Comparison of ENCODE assay signal across 22 cellular contexts in genomic region chr4:108940086-108941033, GRCh38.
DNase-seq lines count a peak whose midpoint lies in the region; ATAC-seq, FAIRE-seq and TF ChIP-seq lines count a peak whose summit lies in the region.
"Had no signal": no experiment of that assay in that cellular context is flagged by ENCODE, and none has a peak within 500 bp of the region (broad histone marks: within the 10 kb centered on the region; RNA-seq: fewer than 3 reads in every experiment).

No MANE protein-coding gene starts in this region.

- 87 to 88% methylated on average over 7 of the region's 7 CpGs for WGBS in GM23248 (ENCODE audit: low coverage in 1 of 2, low lambda C conversion rate in 2 of 2, missing lambda C conversion rate in 2 of 2), 2 experiments

- H3K27me3 Mint-ChIP-seq in GM23338 (ENCODE audit: insufficient read depth, low read depth, poor library complexity) (no peaks in the 10 kb centered on the region), astrocyte (ENCODE audit: low read depth, unreplicated experiment) (no peaks in the 10 kb centered on the region)

- H3K9ac ChIP-seq in astrocyte (ENCODE audit: low read length) = no peak overlapping the region
- H3K9ac ChIP-seq in GM23248 = no peak overlapping the region

- peak overlapping the region; percentile 49; the same call in 1 of the 2 replicates for H3K27ac Mint-ChIP-seq in GM23338
- peak overlapping the region; percentile 71 for H3K27ac Mint-ChIP-seq in astrocyte (ENCODE audit: unreplicated experiment)
- H3K27ac Mint-ChIP-seq: activated CD4-positive, alpha-beta memory T cell treated with anti-CD3 and anti-CD28 coated beads, Interleukin-2, amount 10 ng/mL, durations not matched to agents 7 days and 5 days; activated T-cell treated with anti-CD3 and anti-CD28 coated beads, Interleukin-2, amount 50 U/mL, for 24 hours; natural killer cell had no signal

- H3K27me3 ChIP-seq in GM23338 (ENCODE audit: insufficient read depth) (no peaks in the 10 kb centered on the region), astrocyte (ENCODE audit: insufficient read depth, low read length) (no peaks in the 10 kb centered on the region), GM23248 (replicated peaks; ENCODE audit: insufficient read depth) (no peaks in the 10 kb centered on the region)
- H3K27me3 ChIP-seq: colonic mucosa, gastrocnemius medialis, testis had no signal

- no peaks in the 10 kb centered on the region for H3K36me3 Mint-ChIP-seq in GM23338 (ENCODE audit: low read depth)
- H3K36me3 Mint-ChIP-seq in astrocyte (ENCODE audit: low read depth, unreplicated experiment) = no peaks in the 10 kb centered on the region
- H3K36me3 Mint-ChIP-seq: natural killer cell had no signal

- no peak for FAIRE-seq in astrocyte (lab: Jason Lieb, UNC)
- FAIRE-seq: GM12892 had no signal

- in situ Hi-C loops in GM23248 (cut with MboI) (no loop called here), GM13976 (cut with MboI; ENCODE audit: low sequenced_read_pairs, unreplicated experiment) (no loop called here)

- H3K9me2 ChIP-seq in GM23338 (ENCODE audit: insufficient read depth) (no peaks in the 10 kb centered on the region), GM23248 (ENCODE audit: insufficient read depth) (no peaks in the 10 kb centered on the region)

- H3K9me3 ChIP-seq in astrocyte (ENCODE audit: insufficient read depth, low read depth, low read length) (no peaks in the 10 kb centered on the region), GM23248 (ENCODE audit: low read depth) (no peaks in the 10 kb centered on the region)
- H3K9me3 ChIP-seq: colonic mucosa, gastrocnemius medialis, testis had no signal

- H3K4me1 Mint-ChIP-seq in GM23338 (peaks cover 11% of the 10 kb centered on the region), astrocyte (ENCODE audit: low read depth, unreplicated experiment) (peaks cover 22% of the 10 kb centered on the region)
- H3K4me1 Mint-ChIP-seq: natural killer cell had no signal

- no peaks in the 10 kb centered on the region for H3K36me3 ChIP-seq in GM23338 (ENCODE audit: insufficient read depth)
- H3K36me3 ChIP-seq in astrocyte (ENCODE audit: insufficient read depth, low read length) = no peaks in the 10 kb centered on the region
- no peaks in the 10 kb centered on the region for H3K36me3 ChIP-seq in GM23248 (ENCODE audit: low read depth)
- H3K36me3 ChIP-seq: colonic mucosa, gastrocnemius medialis had no signal

- H4K20me1 ChIP-seq in GM23338 (replicated peaks; ENCODE audit: insufficient read depth) (no peaks in the 10 kb centered on the region), astrocyte (ENCODE audit: insufficient read depth, low read length) (no peaks in the 10 kb centered on the region), GM23248 (ENCODE audit: insufficient read depth) (no peaks in the 10 kb centered on the region)

- H3K9me3 Mint-ChIP-seq in GM23338 = no peaks in the 10 kb centered on the region
- H3K9me3 Mint-ChIP-seq in astrocyte (ENCODE audit: unreplicated experiment) = no peaks in the 10 kb centered on the region
- H3K9me3 Mint-ChIP-seq: activated CD4-positive, alpha-beta memory T cell treated with anti-CD3 and anti-CD28 coated beads, Interleukin-2, amount 10 ng/mL, durations not matched to agents 7 days and 5 days; activated T-cell treated with anti-CD3 and anti-CD28 coated beads, Interleukin-2, amount 50 U/mL, for 24 hours; natural killer cell had no signal

- H3K4me3 Mint-ChIP-seq in GM23338 (no peak overlapping the region), astrocyte (ENCODE audit: unreplicated experiment) (no peak overlapping the region)
- H3K4me3 Mint-ChIP-seq: activated CD4-positive, alpha-beta memory T cell treated with anti-CD3 and anti-CD28 coated beads, Interleukin-2, amount 10 ng/mL, durations not matched to agents 7 days and 5 days; activated T-cell treated with anti-CD3 and anti-CD28 coated beads, Interleukin-2, amount 50 U/mL, for 24 hours; natural killer cell had no signal

- H3F3A ChIP-seq in GM23338 (replicated peaks; ENCODE audit: low read depth) = no peaks in the 10 kb centered on the region
- no peaks in the 10 kb centered on the region for H3F3A ChIP-seq in GM23248 (ENCODE audit: insufficient read depth)

- H2AFZ ChIP-seq in GM23338 (no peak overlapping the region), astrocyte (ENCODE audit: low read depth, low read length) (no peak overlapping the region), GM23248 (no peak overlapping the region)

- H3K4me2 ChIP-seq in GM23338 = no peak overlapping the region
- H3K4me2 ChIP-seq in astrocyte (ENCODE audit: low read length) = no peak overlapping the region
- no peak overlapping the region for H3K4me2 ChIP-seq in GM23248 (ENCODE audit: unreplicated experiment)
- H3K4me2 ChIP-seq: smooth muscle cell had no signal

- 0 out of 4 replicates have a peak, but pooled peaks of 1 of the 2 experiments have one; percentile 11 for TF ChIP-seq CTCF in GM23338 (conservative IDR thresholded peaks at IDR 0.05; ENCODE audit: low read depth in 2 of 2)
- no peak for TF ChIP-seq CTCF in astrocyte (IDR thresholded peaks at IDR 0.05; ENCODE audit: insufficient read depth, low read depth, low read length)
- no peak for TF ChIP-seq CTCF in GM13976 (IDR thresholded peaks at IDR 0.05; ENCODE audit: borderline replicate concordance, control extremely low read depth, extremely low read depth, insufficient read depth, missing control alignments)

- H3K79me2 ChIP-seq in GM23338 (replicated peaks; ENCODE audit: insufficient read depth) (no peaks in the 10 kb centered on the region), astrocyte (ENCODE audit: insufficient read depth, low read length) (no peaks in the 10 kb centered on the region), GM23248 (ENCODE audit: insufficient read depth) (no peaks in the 10 kb centered on the region)

- H3K4me3 ChIP-seq in GM23338 (no peak overlapping the region), astrocyte (ENCODE audit: insufficient read depth, low read depth, low read length) (no peak overlapping the region), GM23248 (no peak overlapping the region)
- H3K4me3 ChIP-seq: colonic mucosa, gastrocnemius medialis, smooth muscle cell, testis had no signal

- DNase-seq in GM23338 (ENCODE audit: low spot score) = peak; percentile 44
- peak; percentile 18 for DNase-seq in M059J (ENCODE audit: low read depth)
- DNase-seq in astrocyte (ENCODE audit: low read depth) = peak; percentile 26
- peak; percentile 6 for DNase-seq in kidney glomerular epithelial cell (lab: John Stamatoyannopoulos, UW)
- DNase-seq in GM23248 = no peak
- no peak for DNase-seq in GM13976 (ENCODE audit: low spot score)
- DNase-seq in stimulated activated naive CD4-positive, alpha-beta T cell (lab: John Stamatoyannopoulos, UW) = no peak
- DNase-seq: activated CD4-positive, alpha-beta memory T cell treated with anti-CD3 and anti-CD28 coated beads, Interleukin-2, amount 10 ng/mL, durations not matched to agents 7 days and 5 days; activated naive CD4-positive, alpha-beta T cell treated with anti-CD3 and anti-CD28 coated beads, Interleukin-2, amount 50 U/mL, for 16 hours; activated T-cell treated with anti-CD3 and anti-CD28 coated beads, Interleukin-2, amount 50 U/mL, for 24 hours; colonic mucosa; COR-L47; gastrocnemius medialis; GF-D8; GOT3; natural killer cell; NCI-H82; SW 1271; testis had no signal

- ATAC-seq in GM23338 (peak; percentile 77), GM21447 (IDR thresholded peaks at IDR 0.05; ENCODE audit: unreplicated experiment) (no peak)
- ATAC-seq: gastrocnemius medialis, natural killer cell had no signal

- H3K27ac ChIP-seq in GM23338 (ENCODE audit: low read depth) (no peak overlapping the region), astrocyte (ENCODE audit: low read depth, low read length) (no peak overlapping the region), GM23248 (no peak overlapping the region)
- H3K27ac ChIP-seq: colonic mucosa, testis had no signal

- no peaks in the 10 kb centered on the region for H3K4me1 ChIP-seq in GM23338 (ENCODE audit: insufficient read depth)
- H3K4me1 ChIP-seq in astrocyte (ENCODE audit: insufficient read depth, low read length) = no peaks in the 10 kb centered on the region
- no peaks in the 10 kb centered on the region for H3K4me1 ChIP-seq in GM23248 (ENCODE audit: insufficient read depth)
- H3K4me1 ChIP-seq: colonic mucosa, testis had no signal

TF ChIP-seq in GM23338, 12 proteins besides CTCF, POLR2A, EP300 and RAD21:
- TF ChIP-seq ZNF331 (CRISPR knock-in tag; IDR thresholded peaks at IDR 0.05; ENCODE audit: low read depth) = no peak
- no peak for TF ChIP-seq ETS1 (IDR thresholded peaks at IDR 0.05)
- TF ChIP-seq, protein P1, sequence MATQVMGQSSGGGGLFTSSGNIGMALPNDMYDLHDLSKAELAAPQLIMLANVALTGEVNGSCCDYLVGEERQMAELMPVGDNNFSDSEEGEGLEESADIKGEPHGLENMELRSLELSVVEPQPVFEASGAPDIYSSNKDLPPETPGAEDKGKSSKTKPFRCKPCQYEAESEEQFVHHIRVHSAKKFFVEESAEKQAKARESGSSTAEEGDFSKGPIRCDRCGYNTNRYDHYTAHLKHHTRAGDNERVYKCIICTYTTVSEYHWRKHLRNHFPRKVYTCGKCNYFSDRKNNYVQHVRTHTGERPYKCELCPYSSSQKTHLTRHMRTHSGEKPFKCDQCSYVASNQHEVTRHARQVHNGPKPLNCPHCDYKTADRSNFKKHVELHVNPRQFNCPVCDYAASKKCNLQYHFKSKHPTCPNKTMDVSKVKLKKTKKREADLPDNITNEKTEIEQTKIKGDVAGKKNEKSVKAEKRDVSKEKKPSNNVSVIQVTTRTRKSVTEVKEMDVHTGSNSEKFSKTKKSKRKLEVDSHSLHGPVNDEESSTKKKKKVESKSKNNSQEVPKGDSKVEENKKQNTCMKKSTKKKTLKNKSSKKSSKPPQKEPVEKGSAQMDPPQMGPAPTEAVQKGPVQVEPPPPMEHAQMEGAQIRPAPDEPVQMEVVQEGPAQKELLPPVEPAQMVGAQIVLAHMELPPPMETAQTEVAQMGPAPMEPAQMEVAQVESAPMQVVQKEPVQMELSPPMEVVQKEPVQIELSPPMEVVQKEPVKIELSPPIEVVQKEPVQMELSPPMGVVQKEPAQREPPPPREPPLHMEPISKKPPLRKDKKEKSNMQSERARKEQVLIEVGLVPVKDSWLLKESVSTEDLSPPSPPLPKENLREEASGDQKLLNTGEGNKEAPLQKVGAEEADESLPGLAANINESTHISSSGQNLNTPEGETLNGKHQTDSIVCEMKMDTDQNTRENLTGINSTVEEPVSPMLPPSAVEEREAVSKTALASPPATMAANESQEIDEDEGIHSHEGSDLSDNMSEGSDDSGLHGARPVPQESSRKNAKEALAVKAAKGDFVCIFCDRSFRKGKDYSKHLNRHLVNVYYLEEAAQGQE (IDR thresholded peaks at IDR 0.05; ENCODE audit: unreplicated experiment) = no peak
- no peak for TF ChIP-seq STAT1 (IDR thresholded peaks at IDR 0.05; ENCODE audit: unreplicated experiment)

Comparison
In these comparisons a context has a peak if more than half of its experiments do, and no peak if none do; other contexts are left out.
1. DNase-seq: peak in GM23338 (single experiment), M059J (single experiment), astrocyte (single experiment) and kidney glomerular epithelial cell (single experiment); none in GM23248 (single experiment), GM13976 (single experiment) and stimulated activated naive CD4-positive, alpha-beta T cell (0 of 6).